In genomic region chr18:28176933-28177827, GRCh38 we compare ENCODE assay signal across 8 cellular contexts. TPM values are rescaled to one million over a fixed set of nuclear protein-coding genes. Genes with fewer than 3 reads are reported as not detected.
A peak's percentile ranks its signal among the peaks of the same experiment; 100 is the strongest.
DNase-seq lines count a peak whose midpoint lies in the region; ATAC-seq and TF ChIP-seq lines count a peak whose summit lies in the region.

TSS of gene CDH2 (minus strand) at chr18:28177130. CDS start at chr18:28177022, 108 bp downstream.

- ATAC-seq in mucosa of descending colon = peak; percentile 37

- H3K4me3 ChIP-seq in WERI-Rb-1 (ENCODE audit: low read depth, low read length) (peak within 1 kb of the TSS; percentile 90), esophagus squamous epithelium (peak within 1 kb of the TSS; percentile 33 to 68 (median 48)), mucosa of descending colon (no peak within 1 kb of the TSS)

- H3K4me1 Mint-ChIP-seq in activated T-cell treated with anti-CD3 and anti-CD28 coated beads, Interleukin-2, amount 50 U/mL, for 24 hours (ENCODE audit: low read depth) = peaks cover 18% of the 10 kb centered on the region
- H3K4me1 Mint-ChIP-seq in type B pancreatic cell (ENCODE audit: unreplicated experiment) = peaks cover 9% of the 10 kb centered on the region

- peak within 1 kb of the TSS; percentile 40 for H3K27ac Mint-ChIP-seq in activated T-cell treated with anti-CD3 and anti-CD28 coated beads, Interleukin-2, amount 50 U/mL, for 24 hours
- peak within 1 kb of the TSS; percentile 88 for H3K27ac Mint-ChIP-seq in type B pancreatic cell

- intact Hi-C loops in esophagus squamous epithelium (cut with DNase I) (no loop called here), mucosa of descending colon (cut with DNase I, micrococcal nuclease) (no loop called here)

- TF ChIP-seq POLR2A in esophagus squamous epithelium (IDR thresholded peaks at IDR 0.05) = no peak

- H3K27me3 ChIP-seq in WERI-Rb-1 (ENCODE audit: insufficient read depth, low read depth, severe bottlenecking) (no peaks in the 10 kb centered on the region), esophagus squamous epithelium (peaks cover 9 to 90% (median 16%) of the 10 kb centered on the region in 4 donors)

- DNase-seq in activated T-cell treated with anti-CD3 and anti-CD28 coated beads, Interleukin-2, amount 50 U/mL, for 24 hours = peak; percentile 43
- no peak for DNase-seq in activated T-cell treated with anti-CD3 and anti-CD28 coated beads, Interleukin-2, amount 50 U/mL, for 1 hour
- DNase-seq in NCI-H1436 treated with DMSO at 0.1 percent for 48 hours (lab: John Stamatoyannopoulos, UW) = peak; percentile 61
- peak; percentile 94 for DNase-seq in WERI-Rb-1
- no peak for DNase-seq in esophagus squamous epithelium (lab: John Stamatoyannopoulos, UW)
- no peak for DNase-seq in mucosa of descending colon
- peak; percentile 80 for DNase-seq in type B pancreatic cell (ENCODE audit: extremely low spot score, unreplicated experiment)
- DNase-seq in RKO (ENCODE audit: low spot score) = no peak

- H3K4me3 Mint-ChIP-seq in activated T-cell treated with anti-CD3 and anti-CD28 coated beads, Interleukin-2, amount 50 U/mL, for 24 hours = peak within 1 kb of the TSS; percentile 69
- peak within 1 kb of the TSS; percentile 97 for H3K4me3 Mint-ChIP-seq in type B pancreatic cell

- peaks cover 2% of the 10 kb centered on the region for H3K36me3 Mint-ChIP-seq in activated T-cell treated with anti-CD3 and anti-CD28 coated beads, Interleukin-2, amount 50 U/mL, for 24 hours (ENCODE audit: low read depth)
- no peaks in the 10 kb centered on the region for H3K36me3 Mint-ChIP-seq in type B pancreatic cell

- H3K36me3 ChIP-seq in WERI-Rb-1 (peaks cover 6% of the 10 kb centered on the region; the same call in 1 of the 2 replicates), esophagus squamous epithelium (no peaks in the 10 kb centered on the region), mucosa of descending colon (ENCODE audit: low read depth) (no peaks in the 10 kb centered on the region)

- peaks cover 14 to 34% (median 23%) of the 10 kb centered on the region in 3 donors for H3K4me1 ChIP-seq in esophagus squamous epithelium
- peaks cover 4% of the 10 kb centered on the region for H3K4me1 ChIP-seq in mucosa of descending colon (ENCODE audit: low read depth)

- H3K27me3 Mint-ChIP-seq in activated T-cell treated with anti-CD3 and anti-CD28 coated beads, Interleukin-2, amount 50 U/mL, for 24 hours = peaks cover 55% of the 10 kb centered on the region
- peaks cover 45% of the 10 kb centered on the region for H3K27me3 Mint-ChIP-seq in type B pancreatic cell

- H3K27ac ChIP-seq in WERI-Rb-1 = peak within 1 kb of the TSS; percentile 98
- H3K27ac ChIP-seq in esophagus squamous epithelium = peak within 1 kb of the TSS in 1 of 4 donors; percentile 46

- H3K9me3 ChIP-seq in WERI-Rb-1 (ENCODE audit: severe bottlenecking) (no peaks in the 10 kb centered on the region), esophagus squamous epithelium (no peaks in the 10 kb centered on the region), mucosa of descending colon (no peaks in the 10 kb centered on the region)

- TF ChIP-seq CTCF in WERI-Rb-1 (IDR thresholded peaks at IDR 0.05; ENCODE audit: low read depth, low read length) (no peak), esophagus squamous epithelium (IDR thresholded peaks at IDR 0.05) (no peak), mucosa of descending colon (IDR thresholded peaks at IDR 0.05) (no peak), type B pancreatic cell (conservative IDR thresholded peaks at IDR 0.05) (peak; percentile 62)

- H3K9me3 Mint-ChIP-seq in activated T-cell treated with anti-CD3 and anti-CD28 coated beads, Interleukin-2, amount 50 U/mL, for 24 hours = no peaks in the 10 kb centered on the region
- H3K9me3 Mint-ChIP-seq in type B pancreatic cell = no peaks in the 10 kb centered on the region

- 0 to 8% methylated on average over 5 to 16 of the region's 108 CpGs for WGBS in esophagus squamous epithelium, 2 donors

RNA-seq across cellular contexts. Expression of gene CDH2, which starts in this region (rescaled TPM):
- under 1 TPM; 0.11 to 0.88 (median 0.28) TPM for total RNA-seq in esophagus squamous epithelium
- total RNA-seq in mucosa of descending colon = 10 to 100 TPM in 1 of 3 donors, under 1 TPM in 2; 0.63 to 11.0 (median 0.67) TPM
- total RNA-seq in type B pancreatic cell (ENCODE audit: low replicate concordance) = 38.2 and 145 TPM in 2 replicates

Comparison
In these comparisons a context has a peak if more than half of its experiments do, and no peak if none do; other contexts are left out.
1. DNase-seq: peak in activated T-cell treated with anti-CD3 and anti-CD28 coated beads, Interleukin-2, amount 50 U/mL, for 24 hours (single experiment), NCI-H1436 treated with DMSO at 0.1 percent for 48 hours (single experiment), WERI-Rb-1 (single experiment) and type B pancreatic cell (single experiment); none in activated T-cell treated with anti-CD3 and anti-CD28 coated beads, Interleukin-2, amount 50 U/mL, for 1 hour (single experiment), esophagus squamous epithelium (single experiment), mucosa of descending colon (0 of 3) and RKO (single experiment).